ENCODE assay signal across 1 cellular context in genomic region chr6:38571721-38572120, GRCh38.
TF ChIP-seq lines count a peak whose summit lies in the region.

No MANE protein-coding gene starts in this region.

TF ChIP-seq in GM12878, 131 proteins besides CTCF, POLR2A, EP300 and RAD21 (continued from another document):
- TF ChIP-seq HDGF (IDR thresholded peaks at IDR 0.05) (peak; percentile 68; the same call in 1 of the 2 replicates), SRF (IDR thresholded peaks at IDR 0.05; ENCODE audit: low read depth in 2 of 2, low read length in 2 of 2) (no peak)
